In genomic region chr10:22229756-22230330, GRCh38 we compare ENCODE assay signal across 8 cellular contexts. TPM values are rescaled to one million over a fixed set of nuclear protein-coding genes. Genes with fewer than 3 reads are reported as not detected.
DNase-seq lines count a peak whose midpoint lies in the region; ATAC-seq, FAIRE-seq and TF ChIP-seq lines count a peak whose summit lies in the region.

No MANE protein-coding gene starts in this region.

- peak overlapping the region; percentile 94 for H3K4me3 Mint-ChIP-seq in endothelial cell (ENCODE audit: unreplicated experiment)

- ATAC-seq in GM19455 (IDR thresholded peaks at IDR 0.05; ENCODE audit: unreplicated experiment): no peak

- H3K4me1 ChIP-seq in Peyer's patch: peaks cover 0 to 8% (median 0%) of the 10 kb centered on the region in 4 donors

- no peaks in the 10 kb centered on the region for H4K20me1 ChIP-seq in neural cell (ENCODE audit: insufficient read depth)

- TF ChIP-seq RAD21 in neural cell (conservative IDR thresholded peaks at IDR 0.05): no peak

- peak overlapping the region; percentile 79 to 93 (median 88) for H3K27ac ChIP-seq in Peyer's patch
- no peak overlapping the region for H3K27ac ChIP-seq in neural cell (ENCODE audit: low read length)

- H3K9me3 ChIP-seq in Peyer's patch (no peaks in the 10 kb centered on the region), neural cell (ENCODE audit: low read length) (no peaks in the 10 kb centered on the region)

- peak overlapping the region; percentile 54 for H3K4me2 ChIP-seq in neural cell (ENCODE audit: low read length)

- peaks cover 4% of the 10 kb centered on the region for H3K4me1 Mint-ChIP-seq in endothelial cell (ENCODE audit: unreplicated experiment)

- H3K27me3 ChIP-seq in Peyer's patch (no peaks in the 10 kb centered on the region), neural cell (ENCODE audit: insufficient read depth, low read depth, low read length) (peaks cover 4% of the 10 kb centered on the region)

- H3K27ac Mint-ChIP-seq in endothelial cell (ENCODE audit: unreplicated experiment): peak overlapping the region; percentile 95

- DNase-seq in NCI-H1092 treated with DMSO at 0.1 percent for 48 hours (lab: John Stamatoyannopoulos, UW): peak; percentile 37
- DNase-seq in NCI-H1092 (lab: John Stamatoyannopoulos, UW): no peak
- DNase-seq in Peyer's patch: no peak
- no peak for DNase-seq in endothelial cell (ENCODE audit: low spot score)
- DNase-seq in HTR-8/SVneo (ENCODE audit: insufficient read length, low spot score): no peak
- no peak for DNase-seq in urothelium cell line (ENCODE audit: low spot score)

- no peaks in the 10 kb centered on the region for H3K79me2 ChIP-seq in neural cell (replicated peaks; ENCODE audit: insufficient read depth, low read length)

- TF ChIP-seq POLR2A in Peyer's patch (IDR thresholded peaks at IDR 0.05): no peak

- H3K36me3 ChIP-seq in Peyer's patch: no peaks in the 10 kb centered on the region
- H3K36me3 ChIP-seq in neural cell (ENCODE audit: insufficient read depth, low read length): no peaks in the 10 kb centered on the region

- peaks cover 4% of the 10 kb centered on the region for H3K36me3 Mint-ChIP-seq in endothelial cell (ENCODE audit: low read depth, unreplicated experiment)

- peaks cover 7% of the 10 kb centered on the region for H3K27me3 Mint-ChIP-seq in endothelial cell (ENCODE audit: unreplicated experiment)

- FAIRE-seq in HTR-8/SVneo (lab: Jason Lieb, UNC): no peak
- FAIRE-seq in urothelium cell line (lab: Jason Lieb, UNC): no peak

- H3F3A ChIP-seq in neural cell (ENCODE audit: insufficient read depth, low read length, poor library complexity, severe bottlenecking): peaks cover 8% of the 10 kb centered on the region

- TF ChIP-seq EP300 in neural cell (conservative IDR thresholded peaks at IDR 0.05; ENCODE audit: poor library complexity, severe bottlenecking): no peak

- no peak for TF ChIP-seq CTCF in Peyer's patch (IDR thresholded peaks at IDR 0.05)
- TF ChIP-seq CTCF in endothelial cell (IDR thresholded peaks at IDR 0.05; ENCODE audit: unreplicated experiment): no peak
- TF ChIP-seq CTCF in neural cell (IDR thresholded peaks at IDR 0.05; ENCODE audit: poor library complexity, severe bottlenecking): no peak

- H2AFZ ChIP-seq in neural cell (ENCODE audit: low read depth, low read length): peak overlapping the region; percentile 51

- H3K9me2 ChIP-seq in neural cell (ENCODE audit: insufficient read depth, low read length): no peaks in the 10 kb centered on the region

- peak overlapping the region; percentile 54 to 94 (median 78) for H3K4me3 ChIP-seq in Peyer's patch
- H3K4me3 ChIP-seq in neural cell (ENCODE audit: low read length): peak overlapping the region; percentile 78

- H3K9ac ChIP-seq in neural cell (ENCODE audit: low read length): peak overlapping the region; percentile 72

- no peaks in the 10 kb centered on the region for H3K9me3 Mint-ChIP-seq in endothelial cell (ENCODE audit: unreplicated experiment)

TF ChIP-seq in neural cell, 6 proteins besides CTCF, POLR2A, EP300 and RAD21:
- TF ChIP-seq MXI1 (conservative IDR thresholded peaks at IDR 0.05; ENCODE audit: poor library complexity, severe bottlenecking) (no peak), SMC3 (conservative IDR thresholded peaks at IDR 0.05; ENCODE audit: poor library complexity) (no peak), POLR2AphosphoS5 (IDR thresholded peaks at IDR 0.05) (no peak)
- TF ChIP-seq, protein P1, sequence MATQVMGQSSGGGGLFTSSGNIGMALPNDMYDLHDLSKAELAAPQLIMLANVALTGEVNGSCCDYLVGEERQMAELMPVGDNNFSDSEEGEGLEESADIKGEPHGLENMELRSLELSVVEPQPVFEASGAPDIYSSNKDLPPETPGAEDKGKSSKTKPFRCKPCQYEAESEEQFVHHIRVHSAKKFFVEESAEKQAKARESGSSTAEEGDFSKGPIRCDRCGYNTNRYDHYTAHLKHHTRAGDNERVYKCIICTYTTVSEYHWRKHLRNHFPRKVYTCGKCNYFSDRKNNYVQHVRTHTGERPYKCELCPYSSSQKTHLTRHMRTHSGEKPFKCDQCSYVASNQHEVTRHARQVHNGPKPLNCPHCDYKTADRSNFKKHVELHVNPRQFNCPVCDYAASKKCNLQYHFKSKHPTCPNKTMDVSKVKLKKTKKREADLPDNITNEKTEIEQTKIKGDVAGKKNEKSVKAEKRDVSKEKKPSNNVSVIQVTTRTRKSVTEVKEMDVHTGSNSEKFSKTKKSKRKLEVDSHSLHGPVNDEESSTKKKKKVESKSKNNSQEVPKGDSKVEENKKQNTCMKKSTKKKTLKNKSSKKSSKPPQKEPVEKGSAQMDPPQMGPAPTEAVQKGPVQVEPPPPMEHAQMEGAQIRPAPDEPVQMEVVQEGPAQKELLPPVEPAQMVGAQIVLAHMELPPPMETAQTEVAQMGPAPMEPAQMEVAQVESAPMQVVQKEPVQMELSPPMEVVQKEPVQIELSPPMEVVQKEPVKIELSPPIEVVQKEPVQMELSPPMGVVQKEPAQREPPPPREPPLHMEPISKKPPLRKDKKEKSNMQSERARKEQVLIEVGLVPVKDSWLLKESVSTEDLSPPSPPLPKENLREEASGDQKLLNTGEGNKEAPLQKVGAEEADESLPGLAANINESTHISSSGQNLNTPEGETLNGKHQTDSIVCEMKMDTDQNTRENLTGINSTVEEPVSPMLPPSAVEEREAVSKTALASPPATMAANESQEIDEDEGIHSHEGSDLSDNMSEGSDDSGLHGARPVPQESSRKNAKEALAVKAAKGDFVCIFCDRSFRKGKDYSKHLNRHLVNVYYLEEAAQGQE (IDR thresholded peaks at IDR 0.05; ENCODE audit: borderline replicate concordance): no peak

RNA-seq across cellular contexts. Expression of gene EBLN1, which starts 12.0 kb away (rescaled TPM):
- total RNA-seq in Peyer's patch: not detected
- total RNA-seq in endothelial cell (ENCODE audit: unreplicated experiment): not detected
- polyA plus RNA-seq in neural cell: not detected in 2 replicates
- polyA minus RNA-seq in neural cell: not detected in 2 replicates
